20 cellular contexts compared by ENCODE assay signal in genomic region chr17:31374503-31374902, GRCh38. TPM values are rescaled to one million over a fixed set of nuclear protein-coding genes. Genes with fewer than 3 reads are reported as not detected.
DNase-seq lines count a peak whose midpoint lies in the region; ATAC-seq, FAIRE-seq and TF ChIP-seq lines count a peak whose summit lies in the region.
"Had no signal": no experiment of that assay in that cellular context is flagged by ENCODE, and none has a peak within 500 bp of the region (broad histone marks: within the 10 kb centered on the region; RNA-seq: fewer than 3 reads in every experiment).

No MANE protein-coding gene starts in this region.

- peak overlapping the region; percentile 1 to 55 (median 28); a peak in 14 of 22 replicates for H3K4me2 ChIP-seq in BLaER1 treated with 17β-estradiol and CSF1 and Interleukin-3, amounts not matched to agents 10 nM and 100 nM
- H3K4me2 ChIP-seq in mesenchymal stem cell (ENCODE audit: low read length, poor library complexity, severe bottlenecking) = no peak overlapping the region
- H3K4me2 ChIP-seq: GM23338 had no signal

- H2BK15ac ChIP-seq in mesenchymal stem cell (ENCODE audit: low read depth, poor library complexity, severe bottlenecking) = no peak overlapping the region

- no peak overlapping the region for H2BK5ac ChIP-seq in mesenchymal stem cell (ENCODE audit: low read depth, low read length, poor library complexity, severe bottlenecking)

- no peaks in the 10 kb centered on the region for H3K36me3 Mint-ChIP-seq in stimulated activated effector memory CD8-positive, alpha-beta T cell treated with anti-CD3 and anti-CD28 coated beads, Interleukin-12 subunit alpha, Interleukin-12 subunit beta, amount 100 ng/mL, for 72 hours

- no peak overlapping the region for H3K4ac ChIP-seq in mesenchymal stem cell (ENCODE audit: low read depth in 1 of 2, low read length in 2 of 2)

- no peak overlapping the region for H4K8ac ChIP-seq in mesenchymal stem cell (ENCODE audit: low read length)

- H3K4me3 Mint-ChIP-seq in stimulated activated effector memory CD8-positive, alpha-beta T cell treated with anti-CD3 and anti-CD28 coated beads, Interleukin-12 subunit alpha, Interleukin-12 subunit beta, amount 100 ng/mL, for 72 hours = no peak overlapping the region
- H3K4me3 Mint-ChIP-seq: CD4-positive, alpha-beta T cell; GM23338 had no signal

- H3K18ac ChIP-seq in mesenchymal stem cell (ENCODE audit: low read depth in 1 of 2, low read length in 2 of 2) = no peak overlapping the region

- ATAC-seq in HG03342 (IDR thresholded peaks at IDR 0.05; ENCODE audit: unreplicated experiment) = no peak
- ATAC-seq in stimulated activated effector memory CD8-positive, alpha-beta T cell treated with anti-CD3 and anti-CD28 coated beads, Interleukin-12 subunit alpha, Interleukin-12 subunit beta, amount 100 ng/mL, for 72 hours = no peak
- ATAC-seq: GM23338, K562 had no signal

- no peak overlapping the region for H2BK120ac ChIP-seq in mesenchymal stem cell (ENCODE audit: low read depth, low read length)

- no peak for TF ChIP-seq CTCF in VCaP (conservative IDR thresholded peaks at IDR 0.05)

- H3K14ac ChIP-seq in mesenchymal stem cell (ENCODE audit: low read length in 2 of 2) = no peak overlapping the region

- H2AK5ac ChIP-seq in mesenchymal stem cell (ENCODE audit: low read length, severe bottlenecking) = no peak overlapping the region

- peaks cover 9 to 44% (median 24%) of the 10 kb centered on the region in 11 experiments; a peak in 16 of 22 replicates for H3K36me3 ChIP-seq in BLaER1 treated with 17β-estradiol and CSF1 and Interleukin-3, amounts not matched to agents 10 nM and 100 nM
- peaks cover 17 to 53% of the 10 kb centered on the region in 2 experiments for H3K36me3 ChIP-seq in mesenchymal stem cell (ENCODE audit: control insufficient read depth in 1 of 2, insufficient read depth in 2 of 2, low read depth in 1 of 2, low read length in 2 of 2)

- no peaks in the 10 kb centered on the region for H3K9me3 Mint-ChIP-seq in stimulated activated effector memory CD8-positive, alpha-beta T cell treated with anti-CD3 and anti-CD28 coated beads, Interleukin-12 subunit alpha, Interleukin-12 subunit beta, amount 100 ng/mL, for 72 hours
- H3K9me3 Mint-ChIP-seq: CD4-positive, alpha-beta T cell; GM23338 had no signal

- no peak overlapping the region for H2AFZ ChIP-seq in mesenchymal stem cell (ENCODE audit: low read depth, low read length)
- H2AFZ ChIP-seq: GM23338 had no signal

- 0 out of 22 replicates have a peak, but pooled peaks cover 0 to 4% (median 0%) of the 10 kb centered on the region in 11 experiments for H4K20me1 ChIP-seq in BLaER1 treated with 17β-estradiol and CSF1 and Interleukin-3, amounts not matched to agents 10 nM and 100 nM

- H3K27ac Mint-ChIP-seq in stimulated activated effector memory CD8-positive, alpha-beta T cell treated with anti-CD3 and anti-CD28 coated beads, Interleukin-12 subunit alpha, Interleukin-12 subunit beta, amount 100 ng/mL, for 72 hours = no peak overlapping the region
- H3K27ac Mint-ChIP-seq: CD4-positive, alpha-beta T cell; GM23338 had no signal

- H3K4me3 ChIP-seq in BLaER1 treated with 17β-estradiol and CSF1 and Interleukin-3, amounts not matched to agents 10 nM and 100 nM = no peak overlapping the region
- no peak overlapping the region for H3K4me3 ChIP-seq in mesenchymal stem cell (ENCODE audit: insufficient read depth in 1 of 2, low read depth in 1 of 2, low read length in 2 of 2)
- H3K4me3 ChIP-seq: GM23338, K562 had no signal

- no peak overlapping the region for H4K91ac ChIP-seq in mesenchymal stem cell (ENCODE audit: low read length)

- H3K4me1 Mint-ChIP-seq in stimulated activated effector memory CD8-positive, alpha-beta T cell treated with anti-CD3 and anti-CD28 coated beads, Interleukin-12 subunit alpha, Interleukin-12 subunit beta, amount 100 ng/mL, for 72 hours = no peaks in the 10 kb centered on the region

- H3K27ac ChIP-seq in BLaER1 treated with 17β-estradiol and CSF1 and Interleukin-3, amounts not matched to agents 10 nM and 100 nM = no peak overlapping the region
- peak overlapping the region; percentile 74 for H3K27ac ChIP-seq in VCaP
- H3K27ac ChIP-seq in mesenchymal stem cell (ENCODE audit: low read length, poor library complexity, severe bottlenecking) = no peak overlapping the region

- DNase-seq in GM12891 (ENCODE audit: insufficient read length, low spot score) = no peak
- DNase-seq in mesenchymal stem cell = no peak
- DNase-seq in NCI-H1417 treated with DMSO at 0.1 percent for 48 hours (lab: John Stamatoyannopoulos, UW) = no peak
- no peak for DNase-seq in stimulated activated effector memory CD8-positive, alpha-beta T cell treated with anti-CD3 and anti-CD28 coated beads, Interleukin-12 subunit alpha, Interleukin-12 subunit beta, amount 100 ng/mL, for 72 hours (ENCODE audit: low spot score in 2 of 2)
- DNase-seq in DMS153 treated with DMSO at 0.1 percent for 48 hours (lab: John Stamatoyannopoulos, UW; ENCODE audit: unreplicated experiment) = no peak
- DNase-seq: 8988T; C1 segment of cervical spinal cord; Caco-2; CD4-positive, alpha-beta T cell; DMS79; GDM1; HCEC 1CT; IMR-90 had no signal

- FAIRE-seq in GM12891 (lab: Jason Lieb, UNC) = no peak
- FAIRE-seq: D721Med, H54, K562 had no signal

- no peak overlapping the region for H3K9ac ChIP-seq in BLaER1 treated with 17β-estradiol and CSF1 and Interleukin-3, amounts not matched to agents 10 nM and 100 nM
- peak overlapping the region; percentile 16 for H3K9ac ChIP-seq in mesenchymal stem cell (ENCODE audit: low read length)

- H2BK12ac ChIP-seq in mesenchymal stem cell (ENCODE audit: low read length in 2 of 2) = no peak overlapping the region

- no peak overlapping the region for H3K23ac ChIP-seq in mesenchymal stem cell (ENCODE audit: low read length in 2 of 2)

- no peak for TF ChIP-seq POLR2A in GM12891 (IDR thresholded peaks at IDR 0.05; ENCODE audit: low read depth, low read length)

- peaks cover 12% of the 10 kb centered on the region for H3K79me1 ChIP-seq in mesenchymal stem cell (replicated peaks; ENCODE audit: low read length, poor library complexity, severe bottlenecking)

- H3K9me3 ChIP-seq in BLaER1 treated with 17β-estradiol and CSF1 and Interleukin-3, amounts not matched to agents 10 nM and 100 nM (replicated peaks in 1 of 11) = no peaks in the 10 kb centered on the region
- no peaks in the 10 kb centered on the region for H3K9me3 ChIP-seq in mesenchymal stem cell (ENCODE audit: control insufficient read depth, low read length)
- H3K9me3 ChIP-seq: Caco-2 had no signal

- H3K27me3 ChIP-seq in BLaER1 treated with 17β-estradiol and CSF1 and Interleukin-3, amounts not matched to agents 10 nM and 100 nM = no peaks in the 10 kb centered on the region
- no peaks in the 10 kb centered on the region for H3K27me3 ChIP-seq in mesenchymal stem cell (ENCODE audit: control insufficient read depth in 1 of 2, insufficient read depth in 1 of 2, low read length in 2 of 2)

- peaks cover 12 to 45% (median 21%) of the 10 kb centered on the region in 10 experiments for H3K4me1 ChIP-seq in BLaER1 treated with 17β-estradiol and CSF1 and Interleukin-3, amounts not matched to agents 10 nM and 100 nM
- no peaks in the 10 kb centered on the region for H3K4me1 ChIP-seq in mesenchymal stem cell (ENCODE audit: control insufficient read depth, insufficient read depth, low read depth, low read length)
- H3K4me1 ChIP-seq: Caco-2 had no signal

- no CpG with 5 or more reads among the region's 2 CpGs for WGBS in mesenchymal stem cell

TF ChIP-seq in GM12891, 5 proteins besides CTCF, POLR2A, EP300 and RAD21:
- TF ChIP-seq PAX5 (IDR thresholded peaks at IDR 0.05; ENCODE audit: insufficient read depth, low read length, severe bottlenecking) (peak; percentile 35), SPI1 (IDR thresholded peaks at IDR 0.05; ENCODE audit: low read depth, low read length) (no peak)

RNA-seq across cellular contexts. Expression of gene RAB11FIP4, which starts 17.0 kb away (rescaled TPM):
- polyA plus RNA-seq in GM12891 (2012; ENCODE audit: low read depth, missing spikeins) = 4.4 TPM
- polyA plus RNA-seq in mesenchymal stem cell (2013, experiment 1 of 2) = 0.21 TPM
- 0.25 TPM for polyA plus RNA-seq in mesenchymal stem cell (2013, experiment 2 of 2)

RNA-seq across cellular contexts. Expression of gene EVI2A, which starts 53.1 kb away (rescaled TPM):
- polyA plus RNA-seq in GM12891 (2012; ENCODE audit: low read depth, missing spikeins) = 14.6 TPM
- 1.6 TPM for polyA plus RNA-seq in mesenchymal stem cell (2013, experiment 1 of 2)
- polyA plus RNA-seq in mesenchymal stem cell (2013, experiment 2 of 2) = 1.5 TPM
